In genomic region chr5:73392775-73393174, GRCh38 we compare ENCODE assay signal across 25 cellular contexts. TPM values are rescaled to one million over a fixed set of nuclear protein-coding genes. Genes with fewer than 3 reads are reported as not detected.
"Had no signal": no experiment of that assay in that cellular context is flagged by ENCODE, and none has a peak within 500 bp of the region (broad histone marks: within the 10 kb centered on the region; RNA-seq: fewer than 3 reads in every experiment).

No MANE protein-coding gene starts in this region.

- H3K4me1 ChIP-seq: gastrocnemius medialis, upper lobe of right lung had no signal

- H3K27ac Mint-ChIP-seq: activated CD4-positive, alpha-beta memory T cell treated with anti-CD3 and anti-CD28 coated beads for 36 hours; activated CD4-positive, alpha-beta T cell treated with anti-CD3 and anti-CD28 coated beads, Interleukin-2, amount 10 ng/mL, durations not matched to agents 24 days and 14 days; activated naive CD8-positive, alpha-beta T cell; mesothelial cell of epicardium; naive thymus-derived CD4-positive, alpha-beta T cell had no signal

- DNase-seq: activated CD4-positive, alpha-beta memory T cell treated with anti-CD3 and anti-CD28 coated beads for 36 hours; activated CD4-positive, alpha-beta T cell treated with anti-CD3 and anti-CD28 coated beads, Interleukin-2, amount 10 ng/mL, durations not matched to agents 24 days and 14 days; activated CD4-positive, CD25-positive, alpha-beta regulatory T cell treated with anti-CD3 and anti-CD28 coated beads, Interleukin-2, amount 50 U/mL, for 72 hours; activated naive CD4-positive, alpha-beta T cell treated with Interleukin-2 at 50 U/mL for 16 hours; activated T-cell treated with anti-CD3 and anti-CD28 coated beads, Interleukin-2, amount 50 U/mL, for 4 hours; anterior cingulate cortex; dorsolateral prefrontal cortex; effector memory CD4-positive, alpha-beta T cell; gastrocnemius medialis; glutamatergic neuron; islet precursor cell; left ventricle myocardium superior; naive thymus-derived CD4-positive, alpha-beta T cell; occipital lobe; right cardiac atrium; stimulated activated CD4-positive, alpha-beta T cell treated with anti-CD3 and anti-CD28 coated beads, Interleukin-12 subunit alpha, Interleukin-12 subunit beta, amount 100 ng/mL, for 4 hours; stimulated activated CD4-positive, alpha-beta T cell treated with anti-CD3 and anti-CD28 coated beads, Interleukin-4, amount 100 ng/mL, for 1 hour; stimulated activated naive CD8-positive, alpha-beta T cell treated with anti-CD3 and anti-CD28 coated beads, Interleukin-15, Interleukin-2, amounts not matched to agents 100 U/mL and 50 U/mL, for 24 hours; T-helper 2 cell; upper lobe of right lung had no signal

- H3K9me3 Mint-ChIP-seq: activated CD4-positive, alpha-beta memory T cell treated with anti-CD3 and anti-CD28 coated beads for 36 hours; activated T-cell treated with anti-CD3 and anti-CD28 coated beads, Interleukin-2, amount 50 U/mL, for 4 hours; central memory CD8-positive, alpha-beta T cell; mesothelial cell of epicardium; naive thymus-derived CD4-positive, alpha-beta T cell; neural crest cell had no signal

- H3K27ac ChIP-seq: dorsolateral prefrontal cortex, gastrocnemius medialis, upper lobe of right lung had no signal

- ATAC-seq: activated T-cell treated with anti-CD3 and anti-CD28 coated beads, Interleukin-2, amount 50 U/mL, for 4 hours; gastrocnemius medialis; left ventricle myocardium superior; naive thymus-derived CD4-positive, alpha-beta T cell; right cardiac atrium; stimulated activated naive CD8-positive, alpha-beta T cell treated with anti-CD3 and anti-CD28 coated beads, Interleukin-15, Interleukin-2, amounts not matched to agents 100 U/mL and 50 U/mL, for 24 hours; upper lobe of right lung had no signal

- H3K36me3 ChIP-seq: gastrocnemius medialis, upper lobe of right lung had no signal

- H3K4me1 Mint-ChIP-seq: mesothelial cell of epicardium, neural crest cell had no signal

- H3K9me3 ChIP-seq: gastrocnemius medialis, upper lobe of right lung had no signal

- H3K4me3 Mint-ChIP-seq: activated CD4-positive, alpha-beta memory T cell treated with anti-CD3 and anti-CD28 coated beads for 36 hours; activated CD4-positive, alpha-beta T cell treated with anti-CD3 and anti-CD28 coated beads, Interleukin-2, amount 10 ng/mL, durations not matched to agents 24 days and 14 days; activated naive CD8-positive, alpha-beta T cell; activated T-cell treated with anti-CD3 and anti-CD28 coated beads, Interleukin-2, amount 50 U/mL, for 4 hours; central memory CD8-positive, alpha-beta T cell; mesothelial cell of epicardium; naive thymus-derived CD4-positive, alpha-beta T cell; neural crest cell had no signal

- H3K36me3 Mint-ChIP-seq: activated CD4-positive, alpha-beta memory T cell treated with anti-CD3 and anti-CD28 coated beads for 36 hours; mesothelial cell of epicardium; naive thymus-derived CD4-positive, alpha-beta T cell had no signal

- H3K4me3 ChIP-seq: dorsolateral prefrontal cortex, gastrocnemius medialis, upper lobe of right lung had no signal

RNA-seq across cellular contexts. Expression of gene FOXD1, which starts 55.8 kb away (rescaled TPM):
- total RNA-seq: left ventricle myocardium superior, lung microvascular endothelial cell, right cardiac atrium had no signal
- polyA plus RNA-seq: naive thymus-derived CD4-positive, alpha-beta T cell had no signal
